In genomic region chr14:39085933-39086332, GRCh38 we compare ENCODE assay signal across 16 cellular contexts.
"Had no signal": no experiment of that assay in that cellular context is flagged by ENCODE, and none has a peak within 500 bp of the region (broad histone marks: within the 10 kb centered on the region; RNA-seq: fewer than 3 reads in every experiment).

No MANE protein-coding gene starts in this region.

- ATAC-seq: esophagus mucosa, foreskin keratinocyte, right cardiac atrium had no signal

- H3K9me3 Mint-ChIP-seq: activated naive CD4-positive, alpha-beta T cell treated with anti-CD3 and anti-CD28 coated beads, Interleukin-2, amount 10 ng/mL, durations not matched to agents 7 days and 5 days; immature natural killer cell; nephron progenitor cell had no signal

- H3K4me1 Mint-ChIP-seq: activated naive CD4-positive, alpha-beta T cell treated with anti-CD3 and anti-CD28 coated beads, Interleukin-2, amount 10 ng/mL, durations not matched to agents 7 days and 5 days; nephron progenitor cell had no signal

- H3K27ac Mint-ChIP-seq: activated naive CD4-positive, alpha-beta T cell treated with anti-CD3 and anti-CD28 coated beads, Interleukin-2, amount 10 ng/mL, durations not matched to agents 7 days and 5 days; nephron progenitor cell had no signal

- H3K27me3 Mint-ChIP-seq: activated naive CD4-positive, alpha-beta T cell treated with anti-CD3 and anti-CD28 coated beads, Interleukin-2, amount 10 ng/mL, durations not matched to agents 7 days and 5 days had no signal

- H3K9me3 ChIP-seq: colonic mucosa, prostate gland had no signal

- H3K4me3 ChIP-seq: colonic mucosa, prostate gland had no signal

- H3K4me3 Mint-ChIP-seq: activated naive CD4-positive, alpha-beta T cell treated with anti-CD3 and anti-CD28 coated beads, Interleukin-2, amount 10 ng/mL, durations not matched to agents 7 days and 5 days; immature natural killer cell; nephron progenitor cell had no signal

- FAIRE-seq: small intestine had no signal

- H3K4me1 ChIP-seq: colonic mucosa, foreskin keratinocyte, prostate gland had no signal

- H3K27ac ChIP-seq: colonic mucosa, foreskin keratinocyte, prostate gland had no signal

- H3K27me3 ChIP-seq: colonic mucosa, foreskin keratinocyte had no signal

- DNase-seq: activated naive CD4-positive, alpha-beta T cell treated with anti-CD3 and anti-CD28 coated beads, Interleukin-2, amount 10 ng/mL, durations not matched to agents 7 days and 5 days; caudate nucleus; colonic mucosa; foreskin keratinocyte; glutamatergic neuron; immature natural killer cell; nephron progenitor cell; right cardiac atrium; small intestine; stimulated activated CD4-positive, alpha-beta T cell treated with anti-CD3 and anti-CD28 coated beads, Interleukin-4, amount 100 ng/mL, for 4 hours; stimulated activated CD8-positive, alpha-beta memory T cell treated with anti-CD3 and anti-CD28 coated beads, Interleukin-4, amount 100 ng/mL, for 48 hours; stimulated activated naive CD4-positive, alpha-beta T cell treated with Interleukin-2 at 50 U/mL for 16 hours; T-helper 9 cell; trophoblast cell had no signal
